15 cellular contexts compared by ENCODE assay signal in genomic region chr2:46836295-46837111, GRCh38.
DNase-seq lines count a peak whose midpoint lies in the region; ATAC-seq and TF ChIP-seq lines count a peak whose summit lies in the region.
"Had no signal": no experiment of that assay in that cellular context is flagged by ENCODE, and none has a peak within 500 bp of the region (broad histone marks: within the 10 kb centered on the region; RNA-seq: fewer than 3 reads in every experiment).

No MANE protein-coding gene starts in this region.

- H3K4me2 ChIP-seq in GM23248 (ENCODE audit: unreplicated experiment) (no peak overlapping the region), PC-3 (ENCODE audit: low read length) (no peak overlapping the region)

- H3K9ac ChIP-seq in GM23248 (no peak overlapping the region), PC-3 (ENCODE audit: low read length) (no peak overlapping the region)

- POLR2A ChIA-PET in PC-3 (lab: Charles Lee; ENCODE audit: unreplicated experiment), result interaction anchor here (0.5 kb wide), 1 partner anchor 14 kb away, joined by 5 read pairs; no protein-coding TSS in a partner anchor

- H3K4me3 ChIP-seq in GM23248 (no peak overlapping the region), PC-3 (ENCODE audit: low read length) (no peak overlapping the region), fibroblast of villous mesenchyme (ENCODE audit: low read depth, low read length) (no peak overlapping the region)
- H3K4me3 ChIP-seq: skin epidermis had no signal

- in situ Hi-C loops in GM23248 (cut with MboI), result no loop called here

- peaks cover 59% of the 10 kb centered on the region for H3F3A ChIP-seq in GM23248 (ENCODE audit: insufficient read depth)
- no peaks in the 10 kb centered on the region for H3F3A ChIP-seq in PC-3 (ENCODE audit: low read length, unreplicated experiment)

- TF ChIP-seq CTCF in PC-3 (conservative IDR thresholded peaks at IDR 0.05; ENCODE audit: low read depth, low read length), result no peak
- no peak for TF ChIP-seq CTCF in fibroblast of villous mesenchyme (IDR thresholded peaks at IDR 0.05; ENCODE audit: insufficient read depth, low read depth, low read length)

- peak; percentile 55 for DNase-seq in GM23248
- peak; percentile 55 for DNase-seq in PC-3
- peak; percentile 36 for DNase-seq in fibroblast of villous mesenchyme (ENCODE audit: low read depth)
- DNase-seq in stimulated activated effector memory CD8-positive, alpha-beta T cell treated with anti-CD3 and anti-CD28 coated beads, Interleukin-12 subunit alpha, Interleukin-12 subunit beta, amount 100 ng/mL, for 72 hours (ENCODE audit: low spot score in 2 of 2), result no peak
- DNase-seq in stimulated activated CD4-positive, alpha-beta T cell treated with anti-CD3 and anti-CD28 coated beads, Interleukin-12 subunit alpha, Interleukin-12 subunit beta, amount 100 ng/mL, for 4 hours, result no peak
- DNase-seq in NCI-H2029 (lab: John Stamatoyannopoulos, UW), result no peak
- no peak for DNase-seq in cerebellar nuclear complex (lab: John Stamatoyannopoulos, UW)
- no peak for DNase-seq in dermis blood vessel endothelial cell
- DNase-seq: activated CD8-positive, alpha-beta memory T cell treated with anti-CD3 and anti-CD28 coated beads, Interleukin-2, amount 50 U/mL, for 48 hours; COR-L47; effector CD4-positive, alpha-beta T cell; Karpas-422; nephron progenitor cell had no signal

- H3K4me3 Mint-ChIP-seq in stimulated activated effector memory CD8-positive, alpha-beta T cell treated with anti-CD3 and anti-CD28 coated beads, Interleukin-12 subunit alpha, Interleukin-12 subunit beta, amount 100 ng/mL, for 72 hours, result no peak overlapping the region
- H3K4me3 Mint-ChIP-seq: nephron progenitor cell had no signal

- 68 to 69% methylated on average over 12 of the region's 12 CpGs for WGBS in GM23248 (ENCODE audit: low coverage in 1 of 2, low lambda C conversion rate in 2 of 2, missing lambda C conversion rate in 2 of 2), 2 experiments

- peak overlapping the region; percentile 21 for H3K27ac ChIP-seq in GM23248
- H3K27ac ChIP-seq in PC-3 (ENCODE audit: low read length), result no peak overlapping the region
- H3K27ac ChIP-seq: skin epidermis had no signal

- H2AFZ ChIP-seq in GM23248 (no peak overlapping the region), PC-3 (ENCODE audit: low read length) (peak overlapping the region; percentile 29; the same call in 1 of the 2 replicates)

- H3K36me3 Mint-ChIP-seq in stimulated activated effector memory CD8-positive, alpha-beta T cell treated with anti-CD3 and anti-CD28 coated beads, Interleukin-12 subunit alpha, Interleukin-12 subunit beta, amount 100 ng/mL, for 72 hours, result no peaks in the 10 kb centered on the region

- no peaks in the 10 kb centered on the region for H3K4me1 Mint-ChIP-seq in stimulated activated effector memory CD8-positive, alpha-beta T cell treated with anti-CD3 and anti-CD28 coated beads, Interleukin-12 subunit alpha, Interleukin-12 subunit beta, amount 100 ng/mL, for 72 hours
- H3K4me1 Mint-ChIP-seq: nephron progenitor cell had no signal

- CTCF ChIA-PET in PC-3 (lab: Charles Lee), result interaction anchor here (0.6 kb wide), 1 partner anchor 32 kb away, joined by 3 read pairs; no protein-coding TSS in a partner anchor

- H3K27me3 ChIP-seq in GM23248 (replicated peaks; ENCODE audit: insufficient read depth) (no peaks in the 10 kb centered on the region), PC-3 (ENCODE audit: low read length) (no peaks in the 10 kb centered on the region)

- peaks cover 6% of the 10 kb centered on the region; the same call in 1 of the 2 replicates for H3K36me3 ChIP-seq in GM23248 (ENCODE audit: low read depth)
- no peaks in the 10 kb centered on the region for H3K36me3 ChIP-seq in PC-3 (ENCODE audit: low read depth, low read length)

- H3K9me3 ChIP-seq in GM23248 (ENCODE audit: low read depth), result no peaks in the 10 kb centered on the region
- H3K9me3 ChIP-seq in PC-3 (ENCODE audit: low read length), result no peaks in the 10 kb centered on the region

- H3K4me1 ChIP-seq in GM23248 (ENCODE audit: insufficient read depth) (peaks cover 26% of the 10 kb centered on the region), PC-3 (ENCODE audit: insufficient read depth, low read length) (peaks cover 15% of the 10 kb centered on the region)

- H4K20me1 ChIP-seq in GM23248 (ENCODE audit: insufficient read depth), result no peaks in the 10 kb centered on the region
- H4K20me1 ChIP-seq in PC-3 (ENCODE audit: low read length), result no peaks in the 10 kb centered on the region

- H3K79me2 ChIP-seq in GM23248 (ENCODE audit: insufficient read depth) (peaks cover 56% of the 10 kb centered on the region), PC-3 (ENCODE audit: low read length) (no peaks in the 10 kb centered on the region)

- H3K9me3 Mint-ChIP-seq in stimulated activated effector memory CD8-positive, alpha-beta T cell treated with anti-CD3 and anti-CD28 coated beads, Interleukin-12 subunit alpha, Interleukin-12 subunit beta, amount 100 ng/mL, for 72 hours, result peaks cover 3% of the 10 kb centered on the region
- H3K9me3 Mint-ChIP-seq: nephron progenitor cell had no signal

- BruUV-seq in PC-3 (replicated peaks; lab: Mats Ljungman, UMichigan), result no TSS peak

- intact Hi-C loops in PC-3 (cut with micrococcal nuclease), result no loop called here

- H3K9me2 ChIP-seq in GM23248 (ENCODE audit: insufficient read depth) (no peaks in the 10 kb centered on the region), PC-3 (replicated peaks; ENCODE audit: low read length) (no peaks in the 10 kb centered on the region)

- peak; percentile 93 for ATAC-seq in PC-3
- peak; percentile 28 for ATAC-seq in stimulated activated effector memory CD8-positive, alpha-beta T cell treated with anti-CD3 and anti-CD28 coated beads, Interleukin-12 subunit alpha, Interleukin-12 subunit beta, amount 100 ng/mL, for 72 hours
- ATAC-seq: activated CD4-positive, CD25-positive, alpha-beta regulatory T cell treated with anti-CD3 and anti-CD28 coated beads, Interleukin-2, amount 50 U/mL, for 24 hours had no signal

- H3K27ac Mint-ChIP-seq in stimulated activated effector memory CD8-positive, alpha-beta T cell treated with anti-CD3 and anti-CD28 coated beads, Interleukin-12 subunit alpha, Interleukin-12 subunit beta, amount 100 ng/mL, for 72 hours, result no peak overlapping the region
- H3K27ac Mint-ChIP-seq: nephron progenitor cell had no signal

Comparison
In these comparisons a context has a peak if more than half of its experiments do, and no peak if none do; other contexts are left out.
1. DNase-seq: peak in GM23248 (single experiment), PC-3 (single experiment) and fibroblast of villous mesenchyme (single experiment); none in stimulated activated effector memory CD8-positive, alpha-beta T cell treated with anti-CD3 and anti-CD28 coated beads, Interleukin-12 subunit alpha, Interleukin-12 subunit beta, amount 100 ng/mL, for 72 hours (0 of 2), stimulated activated CD4-positive, alpha-beta T cell treated with anti-CD3 and anti-CD28 coated beads, Interleukin-12 subunit alpha, Interleukin-12 subunit beta, amount 100 ng/mL, for 4 hours (single experiment), NCI-H2029 (single experiment), cerebellar nuclear complex (0 of 2) and dermis blood vessel endothelial cell (single experiment).